20 cellular contexts compared by ENCODE assay signal in genomic region chr13:80755925-80756324, GRCh38.
DNase-seq lines count a peak whose midpoint lies in the region; ATAC-seq and TF ChIP-seq lines count a peak whose summit lies in the region.
"Had no signal": no experiment of that assay in that cellular context is flagged by ENCODE, and none has a peak within 500 bp of the region (broad histone marks: within the 10 kb centered on the region; RNA-seq: fewer than 3 reads in every experiment).

No MANE protein-coding gene starts in this region.

- peak; percentile 12 for DNase-seq in DMS153 (lab: John Stamatoyannopoulos, UW)
- DNase-seq in DMS153 treated with DMSO at 0.1 percent for 48 hours (lab: John Stamatoyannopoulos, UW; ENCODE audit: unreplicated experiment): no peak
- peak; percentile 36 for DNase-seq in NCI-H1694 (lab: John Stamatoyannopoulos, UW)
- peak; percentile 12 for DNase-seq in choroid plexus epithelial cell (ENCODE audit: low read depth)
- DNase-seq in neuronal stem cell (ENCODE audit: low spot score): no peak
- DNase-seq in mesenchymal stem cell: no peak
- no peak for DNase-seq in stimulated activated effector memory CD8-positive, alpha-beta T cell treated with anti-CD3 and anti-CD28 coated beads, Interleukin-12 subunit alpha, Interleukin-12 subunit beta, amount 100 ng/mL, for 72 hours (ENCODE audit: low spot score in 2 of 2)
- DNase-seq: activated CD4-positive, alpha-beta T cell treated with anti-CD3 and anti-CD28 coated beads for 36 hours; activated CD8-positive, alpha-beta memory T cell treated with anti-CD3 and anti-CD28 coated beads, Interleukin-2, amount 10 ng/mL, durations not matched to agents 7 days and 5 days; activated effector memory CD4-positive, alpha-beta T cell treated with anti-CD3 and anti-CD28 coated beads, Interleukin-2, amount 50 U/mL, for 16 hours; amniotic stem cell; IMR-90; MM.1S; naive thymus-derived CD8-positive, alpha-beta T cell; NCI-H526; stimulated activated naive CD4-positive, alpha-beta T cell treated with Interleukin-2 at 50 U/mL for 16 hours; upper lobe of right lung had no signal

- H3K4ac ChIP-seq in neuronal stem cell (ENCODE audit: low read length): no peak overlapping the region
- H3K4ac ChIP-seq in mesenchymal stem cell (ENCODE audit: low read depth in 1 of 2, low read length in 2 of 2): no peak overlapping the region

- H3K4me2 ChIP-seq in neuronal stem cell (ENCODE audit: insufficient read depth, low read length, poor library complexity, severe bottlenecking): no peak overlapping the region
- H3K4me2 ChIP-seq in mesenchymal stem cell (ENCODE audit: low read length, poor library complexity, severe bottlenecking): no peak overlapping the region
- H3K4me2 ChIP-seq: BLaER1 had no signal

- no peaks in the 10 kb centered on the region for H3K36me3 Mint-ChIP-seq in stimulated activated effector memory CD8-positive, alpha-beta T cell treated with anti-CD3 and anti-CD28 coated beads, Interleukin-12 subunit alpha, Interleukin-12 subunit beta, amount 100 ng/mL, for 72 hours
- H3K36me3 Mint-ChIP-seq: activated CD8-positive, alpha-beta memory T cell treated with anti-CD3 and anti-CD28 coated beads, Interleukin-2, amount 10 ng/mL, durations not matched to agents 7 days and 5 days; naive thymus-derived CD8-positive, alpha-beta T cell had no signal

- no peaks in the 10 kb centered on the region for H3K27me3 ChIP-seq in neuronal stem cell (ENCODE audit: control insufficient read depth in 3 of 3, insufficient read depth in 3 of 3, low read depth in 1 of 3, low read length in 3 of 3)
- H3K27me3 ChIP-seq in mesenchymal stem cell (ENCODE audit: control insufficient read depth in 1 of 2, insufficient read depth in 1 of 2, low read length in 2 of 2): no peaks in the 10 kb centered on the region
- H3K27me3 ChIP-seq: BLaER1, upper lobe of right lung had no signal

- H3K18ac ChIP-seq in neuronal stem cell (ENCODE audit: low read length): no peak overlapping the region
- H3K18ac ChIP-seq in mesenchymal stem cell (ENCODE audit: low read depth in 1 of 2, low read length in 2 of 2): no peak overlapping the region

- no peak overlapping the region for H3K27ac Mint-ChIP-seq in stimulated activated effector memory CD8-positive, alpha-beta T cell treated with anti-CD3 and anti-CD28 coated beads, Interleukin-12 subunit alpha, Interleukin-12 subunit beta, amount 100 ng/mL, for 72 hours
- H3K27ac Mint-ChIP-seq: activated CD4-positive, alpha-beta T cell treated with anti-CD3 and anti-CD28 coated beads for 36 hours; activated CD8-positive, alpha-beta memory T cell treated with anti-CD3 and anti-CD28 coated beads, Interleukin-2, amount 10 ng/mL, durations not matched to agents 7 days and 5 days; naive thymus-derived CD8-positive, alpha-beta T cell had no signal

- no peak overlapping the region for H2AK5ac ChIP-seq in neuronal stem cell (ENCODE audit: low read depth, low read length)
- no peak overlapping the region for H2AK5ac ChIP-seq in mesenchymal stem cell (ENCODE audit: low read length, severe bottlenecking)

- H3K79me1 ChIP-seq in neuronal stem cell (ENCODE audit: low read depth, low read length): no peaks in the 10 kb centered on the region
- H3K79me1 ChIP-seq in mesenchymal stem cell (replicated peaks; ENCODE audit: low read length, poor library complexity, severe bottlenecking): no peaks in the 10 kb centered on the region

- H2AFZ ChIP-seq in neuronal stem cell (ENCODE audit: low read length): peak overlapping the region; percentile 26
- H2AFZ ChIP-seq in mesenchymal stem cell (ENCODE audit: low read depth, low read length): no peak overlapping the region

- H3K14ac ChIP-seq in neuronal stem cell (ENCODE audit: low read length): no peak overlapping the region
- H3K14ac ChIP-seq in mesenchymal stem cell (ENCODE audit: low read length in 2 of 2): no peak overlapping the region

- no peak overlapping the region for H3K4me3 Mint-ChIP-seq in stimulated activated effector memory CD8-positive, alpha-beta T cell treated with anti-CD3 and anti-CD28 coated beads, Interleukin-12 subunit alpha, Interleukin-12 subunit beta, amount 100 ng/mL, for 72 hours
- H3K4me3 Mint-ChIP-seq: activated CD4-positive, alpha-beta T cell treated with anti-CD3 and anti-CD28 coated beads for 36 hours; activated CD8-positive, alpha-beta memory T cell treated with anti-CD3 and anti-CD28 coated beads, Interleukin-2, amount 10 ng/mL, durations not matched to agents 7 days and 5 days; naive thymus-derived CD8-positive, alpha-beta T cell had no signal

- TF ChIP-seq CTCF in choroid plexus epithelial cell (conservative IDR thresholded peaks at IDR 0.05; ENCODE audit: low read depth, low read length): no peak

- H3K9me3 Mint-ChIP-seq in stimulated activated effector memory CD8-positive, alpha-beta T cell treated with anti-CD3 and anti-CD28 coated beads, Interleukin-12 subunit alpha, Interleukin-12 subunit beta, amount 100 ng/mL, for 72 hours: peaks cover 3% of the 10 kb centered on the region

- H3K4me3 ChIP-seq in choroid plexus epithelial cell (ENCODE audit: low read depth, low read length) (no peak overlapping the region), neuronal stem cell (ENCODE audit: low read length in 2 of 2) (no peak overlapping the region), mesenchymal stem cell (ENCODE audit: insufficient read depth in 1 of 2, low read depth in 1 of 2, low read length in 2 of 2) (no peak overlapping the region)
- H3K4me3 ChIP-seq: BLaER1, upper lobe of right lung had no signal

- H3K9ac ChIP-seq in neuronal stem cell (ENCODE audit: low read depth, low read length, poor library complexity): no peak overlapping the region
- H3K9ac ChIP-seq in mesenchymal stem cell (ENCODE audit: low read length): no peak overlapping the region
- H3K9ac ChIP-seq: BLaER1 had no signal

- H2BK15ac ChIP-seq in neuronal stem cell (ENCODE audit: low read length) (no peak overlapping the region), mesenchymal stem cell (ENCODE audit: low read depth, poor library complexity, severe bottlenecking) (no peak overlapping the region)

- H4K91ac ChIP-seq in neuronal stem cell (ENCODE audit: low read depth, low read length, poor library complexity) (no peak overlapping the region), mesenchymal stem cell (ENCODE audit: low read length) (no peak overlapping the region)

- no CpG with 5 or more reads among the region's 1 CpG for WGBS in neuronal stem cell (ENCODE audit: extremely low coverage in 2 of 2, insufficient read length in 2 of 2, insufficient replicate concordance in 1 of 2), 2 donors
- 80% methylated on average over 1 of the region's 1 CpG for WGBS in mesenchymal stem cell

- H3K9me3 ChIP-seq in neuronal stem cell (replicated peaks in 1 of 2; ENCODE audit: control insufficient read depth in 2 of 2, insufficient read depth in 1 of 2, low read depth in 1 of 2, low read length in 2 of 2) (peaks cover 0 to 2% of the 10 kb centered on the region in 2 donors), mesenchymal stem cell (ENCODE audit: control insufficient read depth, low read length) (no peaks in the 10 kb centered on the region)
- H3K9me3 ChIP-seq: upper lobe of right lung had no signal

- H3K23ac ChIP-seq in neuronal stem cell (ENCODE audit: low read depth, low read length, poor library complexity) (no peak overlapping the region), mesenchymal stem cell (ENCODE audit: low read length in 2 of 2) (no peak overlapping the region)

- H3K4me1 Mint-ChIP-seq in stimulated activated effector memory CD8-positive, alpha-beta T cell treated with anti-CD3 and anti-CD28 coated beads, Interleukin-12 subunit alpha, Interleukin-12 subunit beta, amount 100 ng/mL, for 72 hours: no peaks in the 10 kb centered on the region
- H3K4me1 Mint-ChIP-seq: activated CD4-positive, alpha-beta T cell treated with anti-CD3 and anti-CD28 coated beads for 36 hours; activated CD8-positive, alpha-beta memory T cell treated with anti-CD3 and anti-CD28 coated beads, Interleukin-2, amount 10 ng/mL, durations not matched to agents 7 days and 5 days had no signal

- H2BK5ac ChIP-seq in neuronal stem cell (ENCODE audit: low read length): no peak overlapping the region
- no peak overlapping the region for H2BK5ac ChIP-seq in mesenchymal stem cell (ENCODE audit: low read depth, low read length, poor library complexity, severe bottlenecking)

- ATAC-seq in HG03442 (IDR thresholded peaks at IDR 0.05; ENCODE audit: unreplicated experiment): no peak
- no peak for ATAC-seq in stimulated activated effector memory CD8-positive, alpha-beta T cell treated with anti-CD3 and anti-CD28 coated beads, Interleukin-12 subunit alpha, Interleukin-12 subunit beta, amount 100 ng/mL, for 72 hours
- ATAC-seq: activated CD4-positive, alpha-beta T cell treated with anti-CD3 and anti-CD28 coated beads for 36 hours; activated CD8-positive, alpha-beta memory T cell treated with anti-CD3 and anti-CD28 coated beads, Interleukin-2, amount 10 ng/mL, durations not matched to agents 7 days and 5 days; naive thymus-derived CD8-positive, alpha-beta T cell; upper lobe of right lung had no signal

- peaks cover 5 to 8% of the 10 kb centered on the region in 2 donors for H3K4me1 ChIP-seq in neuronal stem cell (ENCODE audit: control insufficient read depth in 2 of 2, insufficient read depth in 1 of 2, low read depth in 1 of 2, low read length in 2 of 2)
- H3K4me1 ChIP-seq in mesenchymal stem cell (ENCODE audit: control insufficient read depth, insufficient read depth, low read depth, low read length): no peaks in the 10 kb centered on the region
- H3K4me1 ChIP-seq: BLaER1, upper lobe of right lung had no signal

- H3K36me3 ChIP-seq in neuronal stem cell (replicated peaks in 1 of 2; ENCODE audit: control insufficient read depth in 2 of 2, insufficient read depth in 2 of 2, low read length in 2 of 2) (no peaks in the 10 kb centered on the region), mesenchymal stem cell (ENCODE audit: control insufficient read depth in 1 of 2, insufficient read depth in 2 of 2, low read depth in 1 of 2, low read length in 2 of 2) (no peaks in the 10 kb centered on the region)
- H3K36me3 ChIP-seq: BLaER1, upper lobe of right lung had no signal

- no peak overlapping the region for H2BK120ac ChIP-seq in neuronal stem cell (ENCODE audit: low read depth, low read length)
- no peak overlapping the region for H2BK120ac ChIP-seq in mesenchymal stem cell (ENCODE audit: low read depth, low read length)

- no peak overlapping the region for H4K8ac ChIP-seq in neuronal stem cell (ENCODE audit: low read depth, low read length)
- no peak overlapping the region for H4K8ac ChIP-seq in mesenchymal stem cell (ENCODE audit: low read length)

- H3K27ac ChIP-seq in neuronal stem cell (replicated peaks; ENCODE audit: low read length): no peak overlapping the region
- no peak overlapping the region for H3K27ac ChIP-seq in mesenchymal stem cell (ENCODE audit: low read length, poor library complexity, severe bottlenecking)
- H3K27ac ChIP-seq: 22Rv1, BLaER1, upper lobe of right lung had no signal

- H2BK12ac ChIP-seq in neuronal stem cell (ENCODE audit: low read length) (no peak overlapping the region), mesenchymal stem cell (ENCODE audit: low read length in 2 of 2) (no peak overlapping the region)

Comparison
In these comparisons a context has a peak if more than half of its experiments do, and no peak if none do; other contexts are left out.
1. DNase-seq: peak in DMS153 (single experiment), NCI-H1694 (single experiment) and choroid plexus epithelial cell (single experiment); none in DMS153 treated with DMSO at 0.1 percent for 48 hours (single experiment), neuronal stem cell (single experiment), mesenchymal stem cell (single experiment) and stimulated activated effector memory CD8-positive, alpha-beta T cell treated with anti-CD3 and anti-CD28 coated beads, Interleukin-12 subunit alpha, Interleukin-12 subunit beta, amount 100 ng/mL, for 72 hours (0 of 2).